22 cellular contexts compared by ENCODE assay signal in the genomic region with DNA sequence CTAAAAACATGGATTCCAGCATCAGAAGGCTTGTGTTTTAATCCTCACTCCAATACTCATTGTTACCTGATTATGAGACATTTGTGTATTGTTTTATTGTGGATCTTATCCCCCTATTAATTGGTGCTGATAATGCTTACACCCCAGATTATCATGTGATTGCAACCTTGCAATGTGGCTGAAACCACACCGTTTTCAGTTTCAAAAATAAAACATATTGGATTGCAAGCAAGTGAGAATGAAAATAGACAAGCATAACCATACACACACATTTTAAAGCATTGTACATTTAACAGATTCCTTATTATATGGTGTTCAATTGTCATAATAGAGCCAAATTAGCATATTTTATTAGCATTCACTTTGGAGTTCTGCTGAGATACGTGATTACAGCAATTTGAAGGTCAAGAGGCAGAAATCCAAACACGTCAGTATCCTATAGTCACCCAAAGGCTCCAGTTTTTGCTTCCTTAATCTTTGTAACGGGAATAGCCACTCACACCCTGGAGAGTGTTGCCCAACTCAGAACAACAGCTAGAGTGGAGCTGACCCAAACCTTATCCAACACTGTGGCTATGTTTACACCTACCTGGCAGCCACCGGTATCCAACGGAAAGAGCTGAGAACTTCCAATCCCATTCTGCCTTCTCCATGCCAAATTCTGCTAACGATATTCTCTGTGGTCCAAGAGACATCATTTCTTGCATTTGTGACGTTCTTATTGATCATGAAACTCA.
DNase-seq lines count a peak whose midpoint lies in the region; ATAC-seq, FAIRE-seq and TF ChIP-seq lines count a peak whose summit lies in the region.
"Had no signal": no experiment of that assay in that cellular context is flagged by ENCODE, and none has a peak within 500 bp of the region (broad histone marks: within the 10 kb centered on the region; RNA-seq: fewer than 3 reads in every experiment).

No MANE protein-coding gene starts in this region.

- no peak overlapping the region for H3K27ac ChIP-seq in right cardiac atrium (ENCODE audit: low read length)
- H3K27ac ChIP-seq: ascending aorta, C4-2B, foreskin keratinocyte, thoracic aorta had no signal

- no peaks in the 10 kb centered on the region for H3K9me3 ChIP-seq in right cardiac atrium (ENCODE audit: control insufficient read depth, low read length)
- H3K9me3 ChIP-seq: ascending aorta, thoracic aorta had no signal

- DNase-seq in GM12892 (ENCODE audit: insufficient read length) (no peak), GM19239 (ENCODE audit: insufficient read length, low spot score) (no peak), right cardiac atrium (no peak), HK-2 (ENCODE audit: unreplicated experiment) (no peak), CD14-positive monocyte (ENCODE audit: low spot score) (no peak)
- DNase-seq in activated T-cell treated with anti-CD3 and anti-CD28 coated beads, Interleukin-2, amount 50 U/mL, for 1 hour: no peak
- DNase-seq: activated T-cell treated with anti-CD3 and anti-CD28 coated beads, Interleukin-2, amount 50 U/mL, for 72 hours; erythroblast; hypothalamus; islet precursor cell; mesendoderm; naive B cell; NCI-H1092; NCI-H1930 had no signal

- FAIRE-seq in GM12892 (lab: Jason Lieb, UNC) (peak; percentile 74), GM19239 (lab: Jason Lieb, UNC) (peak; percentile 74)

- peaks cover 0 to 3% (median 0%) of the 10 kb centered on the region in 7 donors for H3K9me3 Mint-ChIP-seq in CD14-positive monocyte
- H3K9me3 Mint-ChIP-seq: central memory CD8-positive, alpha-beta T cell; naive B cell; stimulated activated memory B cell treated with anti-CD40 and anti-IgM and Interleukin-4, amounts not matched to agents 10 μg/mL and 1 μg/mL and 100 μg/mL, for 72 hours had no signal

- H3K27ac Mint-ChIP-seq in CD14-positive monocyte: no peak overlapping the region
- H3K27ac Mint-ChIP-seq: activated naive CD4-positive, alpha-beta T cell treated with anti-CD3 and anti-CD28 coated beads, Interleukin-2, amount 50 U/mL, for 72 hours; activated T-cell treated with anti-CD3 and anti-CD28 coated beads, Interleukin-2, amount 50 U/mL, for 72 hours; naive B cell; stimulated activated memory B cell treated with anti-CD40 and anti-IgM and Interleukin-4, amounts not matched to agents 10 μg/mL and 1 μg/mL and 100 μg/mL, for 72 hours had no signal

- H3K36me3 Mint-ChIP-seq in CD14-positive monocyte: no peaks in the 10 kb centered on the region
- H3K36me3 Mint-ChIP-seq: naive B cell; stimulated activated memory B cell treated with anti-CD40 and anti-IgM and Interleukin-4, amounts not matched to agents 10 μg/mL and 1 μg/mL and 100 μg/mL, for 72 hours had no signal

- H3K4me1 ChIP-seq in right cardiac atrium (ENCODE audit: control insufficient read depth, insufficient read depth, low read length): no peaks in the 10 kb centered on the region
- H3K4me1 ChIP-seq: ascending aorta had no signal

- TF ChIP-seq POLR2A in GM12892 (IDR thresholded peaks at IDR 0.05; ENCODE audit: low read depth, low read length): no peak

- no peak overlapping the region for H3K4me3 ChIP-seq in right cardiac atrium (ENCODE audit: low read length)
- H3K4me3 ChIP-seq: ascending aorta, thoracic aorta had no signal

- 75% methylated on average over 8 of the region's 8 CpGs for WGBS in right cardiac atrium

- H3K4me1 Mint-ChIP-seq in CD14-positive monocyte: peaks cover under 1% of the 10 kb centered on the region

- TF ChIP-seq CTCF in CD14-positive monocyte (IDR thresholded peaks at IDR 0.05): no peak

- H3K27me3 ChIP-seq in right cardiac atrium (ENCODE audit: control insufficient read depth, insufficient read depth): no peaks in the 10 kb centered on the region
- H3K27me3 ChIP-seq: ascending aorta, foreskin keratinocyte had no signal

- intact Hi-C loops in right cardiac atrium (cut with DNase I) (no loop called here), CD14-positive monocyte (cut with micrococcal nuclease) (no loop called here)

- no peak overlapping the region for H3K4me3 Mint-ChIP-seq in CD14-positive monocyte
- H3K4me3 Mint-ChIP-seq: activated T-cell treated with anti-CD3 and anti-CD28 coated beads, Interleukin-2, amount 50 U/mL, for 72 hours; central memory CD8-positive, alpha-beta T cell; naive B cell; stimulated activated memory B cell treated with anti-CD40 and anti-IgM and Interleukin-4, amounts not matched to agents 10 μg/mL and 1 μg/mL and 100 μg/mL, for 72 hours had no signal

- peaks cover 0 to 4% (median 0%) of the 10 kb centered on the region in 3 donors for H3K27me3 Mint-ChIP-seq in CD14-positive monocyte (ENCODE audit: low read depth in 3 of 3)
- H3K27me3 Mint-ChIP-seq: central memory CD8-positive, alpha-beta T cell; naive B cell; stimulated activated memory B cell treated with anti-CD40 and anti-IgM and Interleukin-4, amounts not matched to agents 10 μg/mL and 1 μg/mL and 100 μg/mL, for 72 hours had no signal

- ATAC-seq in HG03432 (IDR thresholded peaks at IDR 0.05; ENCODE audit: unreplicated experiment) (peak; percentile 67), right cardiac atrium (peak; percentile 70 to 84)
- ATAC-seq: activated naive CD4-positive, alpha-beta T cell treated with anti-CD3 and anti-CD28 coated beads, Interleukin-2, amount 50 U/mL, for 72 hours; activated T-cell treated with anti-CD3 and anti-CD28 coated beads, Interleukin-2, amount 50 U/mL, for 72 hours; foreskin keratinocyte; stimulated activated memory B cell treated with anti-CD40 and anti-IgM and Interleukin-4, amounts not matched to agents 10 μg/mL and 1 μg/mL and 100 μg/mL, for 72 hours had no signal
